In genomic region chr7:121440857-121441503, GRCh38 we compare ENCODE assay signal across 10 cellular contexts. TPM values are rescaled to one million over a fixed set of nuclear protein-coding genes. Genes with fewer than 3 reads are reported as not detected.
DNase-seq lines count a peak whose midpoint lies in the region; ATAC-seq and TF ChIP-seq lines count a peak whose summit lies in the region.
"Had no signal": no experiment of that assay in that cellular context is flagged by ENCODE, and none has a peak within 500 bp of the region (broad histone marks: within the 10 kb centered on the region; RNA-seq: fewer than 3 reads in every experiment).

No MANE protein-coding gene starts in this region.

- no peak for TF ChIP-seq POLR2A in ovary (IDR thresholded peaks at IDR 0.05)

- H3K4me3 Mint-ChIP-seq in activated T-cell treated with anti-CD3 and anti-CD28 coated beads, Interleukin-2, amount 50 U/mL, for 24 hours, result peak overlapping the region; percentile 32
- H3K4me3 Mint-ChIP-seq in immature natural killer cell, result peak overlapping the region; percentile 63 to 90 (median 79)

- BruUV-seq in Panc1 (replicated peaks; lab: Mats Ljungman, UMichigan), result no TSS peak

- no peaks in the 10 kb centered on the region for H3K27me3 Mint-ChIP-seq in activated T-cell treated with anti-CD3 and anti-CD28 coated beads, Interleukin-2, amount 50 U/mL, for 24 hours
- peaks cover 0 to 2% (median 0%) of the 10 kb centered on the region in 3 donors for H3K27me3 Mint-ChIP-seq in immature natural killer cell (ENCODE audit: low read depth in 3 of 3)

- no peak for TF ChIP-seq CTCF in Panc1 (IDR thresholded peaks at IDR 0.05)
- TF ChIP-seq CTCF in ovary (IDR thresholded peaks at IDR 0.05), result no peak

- H3K36me3 Mint-ChIP-seq in activated T-cell treated with anti-CD3 and anti-CD28 coated beads, Interleukin-2, amount 50 U/mL, for 24 hours (ENCODE audit: low read depth), result peaks cover 4% of the 10 kb centered on the region
- H3K36me3 Mint-ChIP-seq in immature natural killer cell, result peaks cover 0 to 8% (median 4%) of the 10 kb centered on the region in 3 donors

- H3K27ac ChIP-seq in Panc1 (ENCODE audit: low read length) (peak overlapping the region; percentile 76), thymus (ENCODE audit: low read depth) (peak overlapping the region; percentile 31), ovary (no peak overlapping the region)

- H3K4me3 ChIP-seq in Panc1 (ENCODE audit: low read depth in 2 of 2, low read length in 2 of 2) (peak overlapping the region; percentile 34 to 49), thymus (ENCODE audit: low read length) (no peak overlapping the region), ovary (no peak overlapping the region)

- ATAC-seq in Panc1 (peak; percentile 70), HG03139 (IDR thresholded peaks at IDR 0.05; ENCODE audit: unreplicated experiment) (no peak)

- H3K9me3 Mint-ChIP-seq in activated T-cell treated with anti-CD3 and anti-CD28 coated beads, Interleukin-2, amount 50 U/mL, for 24 hours, result peaks cover 5% of the 10 kb centered on the region
- peaks cover 0 to 4% (median 0%) of the 10 kb centered on the region in 6 donors for H3K9me3 Mint-ChIP-seq in immature natural killer cell

- POLR2A ChIA-PET in Panc1 (lab: Charles Lee), result no interaction called here

- H3K4me1 ChIP-seq in Panc1 (ENCODE audit: control insufficient read depth, insufficient read depth, low read length) (peaks cover 10% of the 10 kb centered on the region; the same call in 1 of the 2 replicates), thymus (ENCODE audit: control insufficient read depth, insufficient read depth, low read length) (no peaks in the 10 kb centered on the region), ovary (ENCODE audit: insufficient read depth) (peaks cover 3% of the 10 kb centered on the region)

- CTCF ChIA-PET in Panc1 (lab: Charles Lee), result interaction anchor here (0.6 to 1.4 kb wide), 4 partner anchors 15 to 1740 kb away, joined by 4 to 10 read pairs (median 6); no protein-coding TSS in a partner anchor

- H3K4me1 Mint-ChIP-seq in activated T-cell treated with anti-CD3 and anti-CD28 coated beads, Interleukin-2, amount 50 U/mL, for 24 hours (ENCODE audit: low read depth), result peaks cover 40% of the 10 kb centered on the region
- H3K4me1 Mint-ChIP-seq in immature natural killer cell, result peaks cover 44 to 58% of the 10 kb centered on the region in 2 donors

- H3K27me3 ChIP-seq in Panc1 (ENCODE audit: control insufficient read depth, insufficient read depth, low read length) (no peaks in the 10 kb centered on the region), thymus (ENCODE audit: control insufficient read depth, insufficient read depth) (no peaks in the 10 kb centered on the region), ovary (no peaks in the 10 kb centered on the region)

- 92% methylated on average over 18 of the region's 18 CpGs for WGBS in thymus
- WGBS in ovary, 3 donors, result 82 to 89% (median 86%) methylated on average over 18 of the region's 18 CpGs

- no peak for TF ChIP-seq EP300 in ovary (IDR thresholded peaks at IDR 0.05)

- peak overlapping the region; percentile 53 for H3K27ac Mint-ChIP-seq in activated T-cell treated with anti-CD3 and anti-CD28 coated beads, Interleukin-2, amount 50 U/mL, for 24 hours
- H3K27ac Mint-ChIP-seq in immature natural killer cell, result peak overlapping the region; percentile 88 to 96 (median 92)

- no peaks in the 10 kb centered on the region for H3K9me3 ChIP-seq in Panc1 (ENCODE audit: control insufficient read depth, insufficient read depth, low read depth, low read length)
- H3K9me3 ChIP-seq in thymus (ENCODE audit: control insufficient read depth), result no peaks in the 10 kb centered on the region
- H3K9me3 ChIP-seq in ovary, result no peaks in the 10 kb centered on the region

- in situ Hi-C loops in Panc1 (cut with HindIII; ENCODE audit: low pct_unique_long_range_greater_than_20kb, low sequenced_read_pairs), result no loop called here

- intact Hi-C loops in Panc1 (cut with micrococcal nuclease; ENCODE audit: unreplicated experiment), result no loop called here
- intact Hi-C loops in ovary (cut with DNase I), result no loop called here

- no peak for DNase-seq in activated T-cell treated with anti-CD3 and anti-CD28 coated beads, Interleukin-2, amount 50 U/mL, for 24 hours
- no peak for DNase-seq in activated T-cell treated with anti-CD3 and anti-CD28 coated beads, Interleukin-2, amount 50 U/mL, for 1 hour
- DNase-seq in Panc1 (ENCODE audit: low read depth, low spot score) (no peak), immature natural killer cell (peak in 2 of 3 donors; percentile 22 to 27), ovary (no peak), SKM-1 treated with dmso at 0.1 percent for 144 hours (lab: John Stamatoyannopoulos, UW; ENCODE audit: unreplicated experiment) (no peak)
- DNase-seq: NCI-H146, SIG-M5 had no signal

- H3K36me3 ChIP-seq in Panc1 (ENCODE audit: control insufficient read depth, insufficient read depth, low read length) (no peaks in the 10 kb centered on the region), thymus (ENCODE audit: control insufficient read depth, insufficient read depth) (no peaks in the 10 kb centered on the region), ovary (no peaks in the 10 kb centered on the region)

RNA-seq across cellular contexts. Expression of gene FAM3C, which starts 44.9 kb away (rescaled TPM):
- total RNA-seq in Panc1 (2021; ENCODE audit: unreplicated experiment), result 55.4 TPM
- polyA plus RNA-seq in Panc1 (2012; ENCODE audit: insufficient read length), result 56.3 TPM
- polyA plus RNA-seq in immature natural killer cell, result 10 to 100 TPM; 34.5 to 49.4 (median 48.1) TPM
- polyA plus RNA-seq in thymus, result 35.1 TPM
- 10 to 100 TPM; 35.9 to 57.2 (median 48.5) TPM for total RNA-seq in ovary
- 10 to 100 TPM; 31.8 to 88.9 TPM for polyA plus RNA-seq in ovary

Comparison
In these comparisons a context has a peak if more than half of its experiments do, and no peak if none do; other contexts are left out.
1. DNase-seq: peak in immature natural killer cell (2 of 3); none in activated T-cell treated with anti-CD3 and anti-CD28 coated beads, Interleukin-2, amount 50 U/mL, for 24 hours (single experiment), activated T-cell treated with anti-CD3 and anti-CD28 coated beads, Interleukin-2, amount 50 U/mL, for 1 hour (single experiment), Panc1 (single experiment), ovary (0 of 5) and SKM-1 treated with dmso at 0.1 percent for 144 hours (single experiment).
2. H3K27ac ChIP-seq: peak in Panc1 (single experiment) and thymus (single experiment); none in ovary (0 of 2).
3. H3K4me3 ChIP-seq: peak in Panc1 (2 of 2); none in thymus (single experiment) and ovary (single experiment).